10 cellular contexts compared by ENCODE assay signal in the genomic region with DNA sequence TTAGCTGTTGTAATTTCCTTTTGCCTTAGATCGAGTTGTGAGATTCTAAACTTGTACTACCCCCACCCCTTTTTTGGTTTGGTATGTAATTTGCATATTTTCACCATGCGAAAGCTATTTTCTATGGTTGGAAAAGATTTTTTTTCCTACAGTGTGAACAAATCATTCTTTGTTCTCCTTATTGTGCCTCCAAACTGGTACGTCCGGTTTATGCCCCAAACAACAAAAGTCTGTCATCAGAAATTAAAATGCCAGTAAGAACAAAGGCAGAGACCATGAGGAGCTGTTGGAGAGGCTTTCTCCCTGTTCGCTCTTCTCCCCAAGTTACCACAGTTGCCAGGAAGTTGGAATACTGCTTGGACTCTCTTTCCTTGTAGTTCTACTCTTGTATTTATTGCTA.
A peak's percentile ranks its signal among the peaks of the same experiment; 100 is the strongest.
DNase-seq lines count a peak whose midpoint lies in the region; ATAC-seq and TF ChIP-seq lines count a peak whose summit lies in the region.
"Had no signal": no experiment of that assay in that cellular context is flagged by ENCODE, and none has a peak within 500 bp of the region (broad histone marks: within the 10 kb centered on the region; RNA-seq: fewer than 3 reads in every experiment).

No MANE protein-coding gene starts in this region.

- H3K4me1 Mint-ChIP-seq in activated naive CD8-positive, alpha-beta T cell treated with anti-CD3 and anti-CD28 coated beads, Interleukin-2, amount 50 U/mL, for 24 hours, result no peaks in the 10 kb centered on the region

- no peak overlapping the region for H3K4me2 ChIP-seq in mesendoderm (ENCODE audit: low read length)

- H2BK5ac ChIP-seq in mesendoderm (ENCODE audit: low read length), result no peak overlapping the region

- WGBS in mesendoderm (ENCODE audit: extremely low coverage, insufficient coverage, low lambda C conversion rate), result no CpG with 5 or more reads among the region's 5 CpGs

- no peak overlapping the region for H3K4me3 Mint-ChIP-seq in activated naive CD8-positive, alpha-beta T cell treated with anti-CD3 and anti-CD28 coated beads, Interleukin-2, amount 50 U/mL, for 24 hours
- H3K4me3 Mint-ChIP-seq: activated T-cell treated with anti-CD3 and anti-CD28 coated beads, Interleukin-2, amount 50 U/mL, for 24 hours had no signal

- H2BK120ac ChIP-seq in mesendoderm (ENCODE audit: low read depth, low read length), result no peak overlapping the region

- no peaks in the 10 kb centered on the region for H3K9me3 Mint-ChIP-seq in activated naive CD8-positive, alpha-beta T cell treated with anti-CD3 and anti-CD28 coated beads, Interleukin-2, amount 50 U/mL, for 24 hours
- H3K9me3 Mint-ChIP-seq: activated T-cell treated with anti-CD3 and anti-CD28 coated beads, Interleukin-2, amount 50 U/mL, for 24 hours had no signal

- no peaks in the 10 kb centered on the region for H3K27me3 Mint-ChIP-seq in activated naive CD8-positive, alpha-beta T cell treated with anti-CD3 and anti-CD28 coated beads, Interleukin-2, amount 50 U/mL, for 24 hours
- H3K27me3 Mint-ChIP-seq: activated T-cell treated with anti-CD3 and anti-CD28 coated beads, Interleukin-2, amount 50 U/mL, for 24 hours had no signal

- no peak overlapping the region for H2AK5ac ChIP-seq in mesendoderm (ENCODE audit: low read length)

- 0 out of 2 replicates have a peak, but pooled peaks have one; percentile 1 for TF ChIP-seq RAD21 in Ishikawa (IDR thresholded peaks at IDR 0.05; ENCODE audit: low read depth)

- H3K4me1 ChIP-seq in ACC112 (ENCODE audit: control insufficient read depth, insufficient read depth, low read length, unreplicated experiment), result peaks cover 9% of the 10 kb centered on the region
- no peaks in the 10 kb centered on the region for H3K4me1 ChIP-seq in mesendoderm (ENCODE audit: control insufficient read depth, low read depth, low read length)

- no peak overlapping the region for H3K56ac ChIP-seq in mesendoderm (ENCODE audit: low read length)

- H3K79me2 ChIP-seq in ACC112 (ENCODE audit: control insufficient read depth, insufficient read depth, low read length, unreplicated experiment), result no peaks in the 10 kb centered on the region
- H3K79me2 ChIP-seq in mesendoderm (ENCODE audit: control insufficient read depth, insufficient read depth, low read length), result no peaks in the 10 kb centered on the region

- no peak overlapping the region for H3K4ac ChIP-seq in mesendoderm (ENCODE audit: low read depth, low read length)

- H3K27ac Mint-ChIP-seq in activated naive CD8-positive, alpha-beta T cell treated with anti-CD3 and anti-CD28 coated beads, Interleukin-2, amount 50 U/mL, for 24 hours, result no peak overlapping the region
- H3K27ac Mint-ChIP-seq: activated T-cell treated with anti-CD3 and anti-CD28 coated beads, Interleukin-2, amount 50 U/mL, for 24 hours had no signal

- peak; percentile 52; the same call in 1 of the 2 replicates for TF ChIP-seq EP300 in Ishikawa (IDR thresholded peaks at IDR 0.05; ENCODE audit: borderline replicate concordance)

- CTCF ChIA-PET in HEK293T (lab: Yijun Ruan, JAX), result no interaction called here

- no peak overlapping the region for H2BK15ac ChIP-seq in mesendoderm (replicated peaks; ENCODE audit: low read depth)

- H2AFZ ChIP-seq in ACC112 (ENCODE audit: low read length, unreplicated experiment), result no peak overlapping the region

- peak; percentile 28 for DNase-seq in dermis blood vessel endothelial cell
- peak; percentile 10 for DNase-seq in mesendoderm
- no peak for DNase-seq in GM19238 (ENCODE audit: insufficient read length, low spot score)
- no peak for DNase-seq in HEK293T (ENCODE audit: extremely low spot score)
- DNase-seq in activated naive CD8-positive, alpha-beta T cell treated with anti-CD3 and anti-CD28 coated beads, Interleukin-2, amount 50 U/mL, for 24 hours, result no peak
- DNase-seq: activated T-cell treated with anti-CD3 and anti-CD28 coated beads, Interleukin-2, amount 50 U/mL, for 24 hours had no signal

- no peak overlapping the region for H3K27ac ChIP-seq in ACC112 (ENCODE audit: low read depth, low read length)
- H3K27ac ChIP-seq in mesendoderm (ENCODE audit: low read depth, low read length), result no peak overlapping the region
- H3K27ac ChIP-seq: C4-2B had no signal

- H3K23ac ChIP-seq in mesendoderm (ENCODE audit: low read length), result no peak overlapping the region

- no peak overlapping the region for H3K9ac ChIP-seq in mesendoderm (ENCODE audit: low read length)

- no peaks in the 10 kb centered on the region for H3K27me3 ChIP-seq in ACC112 (ENCODE audit: insufficient read depth, low read length)
- H3K27me3 ChIP-seq in mesendoderm (ENCODE audit: insufficient read depth, low read length, poor library complexity), result no peaks in the 10 kb centered on the region

- H3K4me3 ChIP-seq in ACC112 (ENCODE audit: low read depth, low read length) (peak overlapping the region; percentile 22; the same call in 1 of the 2 replicates), mesendoderm (ENCODE audit: low read length) (no peak overlapping the region)

- no peaks in the 10 kb centered on the region for H3K79me1 ChIP-seq in mesendoderm (ENCODE audit: low read length)

- H4K5ac ChIP-seq in mesendoderm (ENCODE audit: low read length), result no peak overlapping the region

- no peak overlapping the region for H4K8ac ChIP-seq in mesendoderm (ENCODE audit: low read depth, low read length)

- peaks cover 8% of the 10 kb centered on the region for H3K36me3 Mint-ChIP-seq in activated naive CD8-positive, alpha-beta T cell treated with anti-CD3 and anti-CD28 coated beads, Interleukin-2, amount 50 U/mL, for 24 hours (ENCODE audit: low read depth)

- POLR2A ChIA-PET in HEK293T (lab: Yijun Ruan, JAX), result no interaction called here

- no peak overlapping the region for H3K18ac ChIP-seq in mesendoderm (ENCODE audit: low read length)

- ATAC-seq in GM21381 (IDR thresholded peaks at IDR 0.05; ENCODE audit: unreplicated experiment), result no peak
- no peak for ATAC-seq in activated naive CD8-positive, alpha-beta T cell treated with anti-CD3 and anti-CD28 coated beads, Interleukin-2, amount 50 U/mL, for 24 hours

- H3K36me3 ChIP-seq in ACC112 (ENCODE audit: insufficient read depth, low read length), result no peaks in the 10 kb centered on the region
- H3K36me3 ChIP-seq in mesendoderm (ENCODE audit: control insufficient read depth, insufficient read depth, low read length), result no peaks in the 10 kb centered on the region

TF ChIP-seq in Ishikawa, 13 proteins besides CTCF, POLR2A, EP300 and RAD21 (continues in another document):
- TF ChIP-seq, protein P1, sequence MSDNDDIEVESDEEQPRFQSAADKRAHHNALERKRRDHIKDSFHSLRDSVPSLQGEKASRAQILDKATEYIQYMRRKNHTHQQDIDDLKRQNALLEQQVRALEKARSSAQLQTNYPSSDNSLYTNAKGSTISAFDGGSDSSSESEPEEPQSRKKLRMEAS (IDR thresholded peaks at IDR 0.05), result peak; percentile 48; the same call in 1 of the 2 replicates
- TF ChIP-seq YY1 (IDR thresholded peaks at IDR 0.05; ENCODE audit: low read depth) (peak; percentile 42; the same call in 1 of the 2 replicates), TCF12 (IDR thresholded peaks at IDR 0.05; ENCODE audit: low read depth) (0 out of 2 replicates have a peak, but pooled peaks have one; percentile 39), TEAD4 (IDR thresholded peaks at IDR 0.05) (peak; percentile 41; the same call in 1 of the 2 replicates)

TF ChIP-seq in HEK293T, 16 proteins besides CTCF, POLR2A, EP300 and RAD21:
- no peak for TF ChIP-seq L3MBTL2 (conservative IDR thresholded peaks at IDR 0.05)
- no peak for TF ChIP-seq HDGF (IDR thresholded peaks at IDR 0.05; ENCODE audit: borderline replicate concordance)
- no peak for TF ChIP-seq CTBP1 (IDR thresholded peaks at IDR 0.05; ENCODE audit: borderline replicate concordance)
- no peak for TF ChIP-seq BHLHE40 (IDR thresholded peaks at IDR 0.05; ENCODE audit: borderline replicate concordance)
- no peak for TF ChIP-seq FOXA1 (IDR thresholded peaks at IDR 0.05)
- no peak for TF ChIP-seq SUZ12 (IDR thresholded peaks at IDR 0.05)

Comparison
In these comparisons a context has a peak if more than half of its experiments do, and no peak if none do; other contexts are left out.
1. DNase-seq: peak in dermis blood vessel endothelial cell (single experiment) and mesendoderm (single experiment); none in GM19238 (single experiment), HEK293T (single experiment) and activated naive CD8-positive, alpha-beta T cell treated with anti-CD3 and anti-CD28 coated beads, Interleukin-2, amount 50 U/mL, for 24 hours (single experiment).